ENCODE assay signal across 8 cellular contexts in genomic region chr9:129486496-129487306, GRCh38.
DNase-seq lines count a peak whose midpoint lies in the region; ATAC-seq and TF ChIP-seq lines count a peak whose summit lies in the region.

No MANE protein-coding gene starts in this region.

- H3K4me1 ChIP-seq in mesenchymal stem cell (ENCODE audit: control insufficient read depth, insufficient read depth, low read depth, low read length) (peaks cover 75% of the 10 kb centered on the region), transverse colon (peaks cover 59 to 83% (median 76%) of the 10 kb centered on the region in 4 donors)

- H3K36me3 ChIP-seq in mesenchymal stem cell (ENCODE audit: control insufficient read depth in 1 of 2, insufficient read depth in 2 of 2, low read depth in 1 of 2, low read length in 2 of 2): no peaks in the 10 kb centered on the region
- H3K36me3 ChIP-seq in transverse colon: no peaks in the 10 kb centered on the region

- H3K79me1 ChIP-seq in mesenchymal stem cell (replicated peaks; ENCODE audit: low read length, poor library complexity, severe bottlenecking): peaks cover 5% of the 10 kb centered on the region

- peak overlapping the region in 1 of 2 experiments; percentile 5 for H3K14ac ChIP-seq in mesenchymal stem cell (ENCODE audit: low read length in 2 of 2)

- CTCF ChIA-PET in activated CD4-positive, alpha-beta T cell treated with anti-CD3 and anti-CD28 coated beads for 36 hours (lab: Charles Lee): interaction anchor here (0.6 to 1.1 kb wide), 2 partner anchors 27 to 250 kb away, joined by 3 to 4 read pairs; no protein-coding TSS in a partner anchor

- TF ChIP-seq POLR2A in transverse colon (IDR thresholded peaks at IDR 0.05): no peak

- peak overlapping the region; percentile 98 to 100 for H3K18ac ChIP-seq in mesenchymal stem cell (ENCODE audit: low read depth in 1 of 2, low read length in 2 of 2)

- H2AK5ac ChIP-seq in mesenchymal stem cell (ENCODE audit: low read length, severe bottlenecking): peak overlapping the region; percentile 49

- H3K4me3 ChIP-seq in choroid plexus epithelial cell (ENCODE audit: low read depth, low read length) (no peak overlapping the region), mesenchymal stem cell (ENCODE audit: insufficient read depth in 1 of 2, low read depth in 1 of 2, low read length in 2 of 2) (no peak overlapping the region), transverse colon (no peak overlapping the region)

- H3K27ac Mint-ChIP-seq in activated CD4-positive, alpha-beta T cell treated with anti-CD3 and anti-CD28 coated beads for 36 hours: peak overlapping the region; percentile 96

- H3K27ac ChIP-seq in mesenchymal stem cell (ENCODE audit: low read length, poor library complexity, severe bottlenecking) (peak overlapping the region; percentile 92), transverse colon (peak overlapping the region; percentile 97 to 100 (median 99))

- H2AFZ ChIP-seq in mesenchymal stem cell (ENCODE audit: low read depth, low read length): no peak overlapping the region

- TF ChIP-seq EP300 in transverse colon (IDR thresholded peaks at IDR 0.05; ENCODE audit: low read depth): no peak

- POLR2A ChIA-PET in activated CD4-positive, alpha-beta T cell treated with anti-CD3 and anti-CD28 coated beads for 36 hours (lab: Charles Lee): interaction anchor here (0.7 kb wide), 1 partner anchor 304 kb away, joined by 6 read pairs; no protein-coding TSS in a partner anchor

- H3K9me3 Mint-ChIP-seq in activated CD4-positive, alpha-beta T cell treated with anti-CD3 and anti-CD28 coated beads for 36 hours (ENCODE audit: low read depth): no peaks in the 10 kb centered on the region

- in situ Hi-C loops in transverse colon (cut with MboI; ENCODE audit: low pct_ligation_motif_present in 1 of 4, low pct_unique_long_range_greater_than_20kb in 1 of 4, low sequenced_read_pairs in 3 of 4): no loop called here

- peak overlapping the region; percentile 0 for H2BK15ac ChIP-seq in mesenchymal stem cell (ENCODE audit: low read depth, poor library complexity, severe bottlenecking)

- H3K4me2 ChIP-seq in mesenchymal stem cell (ENCODE audit: low read length, poor library complexity, severe bottlenecking): no peak overlapping the region

- peak overlapping the region; percentile 90 to 99 for H3K4ac ChIP-seq in mesenchymal stem cell (ENCODE audit: low read depth in 1 of 2, low read length in 2 of 2)

- peak overlapping the region; percentile 81 to 100 for H2BK12ac ChIP-seq in mesenchymal stem cell (ENCODE audit: low read length in 2 of 2)

- H4K8ac ChIP-seq in mesenchymal stem cell (ENCODE audit: low read length): peak overlapping the region; percentile 71

- intact Hi-C loops in activated CD4-positive, alpha-beta T cell treated with anti-CD3 and anti-CD28 coated beads for 36 hours (cut with DNase I, micrococcal nuclease): loop anchor here (5.0 to 10.0 kb wide), 4 partner anchors 74 to 312 kb away; partner anchors contain the start of gene IER5L (in 1 of the 2)
- intact Hi-C loops in transverse colon (cut with DNase I; ENCODE audit: low total_unique reads): loop anchor here (10.0 kb wide), 1 partner anchor 312 kb away; the partner anchor contains the start of gene IER5L

- TF ChIP-seq CTCF in choroid plexus epithelial cell (conservative IDR thresholded peaks at IDR 0.05; ENCODE audit: low read depth, low read length) (no peak), transverse colon (IDR thresholded peaks at IDR 0.05) (no peak)

- H3K4me3 Mint-ChIP-seq in activated CD4-positive, alpha-beta T cell treated with anti-CD3 and anti-CD28 coated beads for 36 hours: peak overlapping the region; percentile 93

- peaks cover 60% of the 10 kb centered on the region for H3K4me1 Mint-ChIP-seq in activated CD4-positive, alpha-beta T cell treated with anti-CD3 and anti-CD28 coated beads for 36 hours

- peak overlapping the region; percentile 98 for H2BK120ac ChIP-seq in mesenchymal stem cell (ENCODE audit: low read depth, low read length)

- 81% methylated on average over 13 of the region's 13 CpGs for WGBS in mesenchymal stem cell
- WGBS in transverse colon (ENCODE audit: low coverage in 1 of 2), 2 donors: 75% methylated on average over 13 of the region's 13 CpGs; no CpG with 5 or more reads in 1 of the 2 donors

- DNase-seq in activated CD4-positive, alpha-beta T cell treated with anti-CD3 and anti-CD28 coated beads for 36 hours: no peak
- DNase-seq in activated CD4-positive, alpha-beta T cell treated with anti-CD3 and anti-CD28 coated beads, Interleukin-2, amount 50 U/mL, for 4 hours: no peak
- DNase-seq in choroid plexus epithelial cell (ENCODE audit: low read depth) (peak; percentile 46), mesenchymal stem cell (peak; percentile 42), transverse colon (no peak)

- no peak for ATAC-seq in activated CD4-positive, alpha-beta T cell treated with anti-CD3 and anti-CD28 coated beads for 36 hours
- no peak for ATAC-seq in GM19463 (IDR thresholded peaks at IDR 0.05; ENCODE audit: unreplicated experiment)
- ATAC-seq in HG03159 (IDR thresholded peaks at IDR 0.05; ENCODE audit: unreplicated experiment): no peak
- no peak for ATAC-seq in GM19351 (IDR thresholded peaks at IDR 0.05; ENCODE audit: unreplicated experiment)

- peak overlapping the region; percentile 99 for H4K91ac ChIP-seq in mesenchymal stem cell (ENCODE audit: low read length)

- peaks cover 20% of the 10 kb centered on the region for H3K36me3 Mint-ChIP-seq in activated CD4-positive, alpha-beta T cell treated with anti-CD3 and anti-CD28 coated beads for 36 hours (ENCODE audit: low read depth)

- H3K9ac ChIP-seq in mesenchymal stem cell (ENCODE audit: low read length): peak overlapping the region; percentile 95

- no peak overlapping the region for H3K23ac ChIP-seq in mesenchymal stem cell (ENCODE audit: low read length in 2 of 2)

- H3K27me3 Mint-ChIP-seq in activated CD4-positive, alpha-beta T cell treated with anti-CD3 and anti-CD28 coated beads for 36 hours: no peaks in the 10 kb centered on the region

- no peak overlapping the region for H2BK5ac ChIP-seq in mesenchymal stem cell (ENCODE audit: low read depth, low read length, poor library complexity, severe bottlenecking)

- H3K9me3 ChIP-seq in mesenchymal stem cell (ENCODE audit: control insufficient read depth, low read length): no peaks in the 10 kb centered on the region
- H3K9me3 ChIP-seq in transverse colon: no peaks in the 10 kb centered on the region

- H3K27me3 ChIP-seq in mesenchymal stem cell (ENCODE audit: control insufficient read depth in 1 of 2, insufficient read depth in 1 of 2, low read length in 2 of 2) (no peaks in the 10 kb centered on the region), transverse colon (no peaks in the 10 kb centered on the region)

Comparison
In these comparisons a context has a peak if more than half of its experiments do, and no peak if none do; other contexts are left out.
1. DNase-seq: peak in choroid plexus epithelial cell (single experiment) and mesenchymal stem cell (single experiment); none in activated CD4-positive, alpha-beta T cell treated with anti-CD3 and anti-CD28 coated beads for 36 hours (single experiment), activated CD4-positive, alpha-beta T cell treated with anti-CD3 and anti-CD28 coated beads, Interleukin-2, amount 50 U/mL, for 4 hours (0 of 2) and transverse colon (single experiment).